In genomic region chrY:12941725-12942687, GRCh38 we compare ENCODE assay signal across 24 cellular contexts. TPM values are rescaled to one million over a fixed set of nuclear protein-coding genes. Genes with fewer than 3 reads are reported as not detected.
DNase-seq lines count a peak whose midpoint lies in the region; ATAC-seq, FAIRE-seq and TF ChIP-seq lines count a peak whose summit lies in the region.
"Had no signal": no experiment of that assay in that cellular context is flagged by ENCODE, and none has a peak within 500 bp of the region (broad histone marks: within the 10 kb centered on the region; RNA-seq: fewer than 3 reads in every experiment).

No MANE protein-coding gene starts in this region.

- H3K9me3 ChIP-seq in transverse colon: no peaks in the 10 kb centered on the region
- H3K9me3 ChIP-seq: A549, HAP-1 had no signal

- no peaks in the 10 kb centered on the region for H3K4me1 ChIP-seq in transverse colon
- H3K4me1 ChIP-seq: A549, HAP-1 had no signal

- in situ Hi-C loops in transverse colon (cut with MboI; ENCODE audit: low pct_ligation_motif_present in 1 of 4, low pct_unique_long_range_greater_than_20kb in 1 of 4, low sequenced_read_pairs in 3 of 4): loop anchor here in 1 of 4 donors (25.0 kb wide), 1 partner anchor 395 kb away; no protein-coding TSS in a partner anchor

- no peak for TF ChIP-seq EP300 in transverse colon (IDR thresholded peaks at IDR 0.05; ENCODE audit: low read depth)

- no peaks in the 10 kb centered on the region for H3K27me3 ChIP-seq in transverse colon

- peak; percentile 74 for FAIRE-seq in GM18507 (lab: Jason Lieb, UNC)
- FAIRE-seq: HTR-8/SVneo had no signal

- peak; percentile 65 for ATAC-seq in GM21381 (IDR thresholded peaks at IDR 0.05; ENCODE audit: unreplicated experiment)
- ATAC-seq in HG02973 (IDR thresholded peaks at IDR 0.05; ENCODE audit: unreplicated experiment): peak; percentile 56
- ATAC-seq: A549 had no signal

- H3K4me3 ChIP-seq in transverse colon: no peak overlapping the region
- H3K4me3 ChIP-seq: A549, GM23248, HAP-1, SK-N-MC had no signal

- no peak overlapping the region for H3K27ac ChIP-seq in transverse colon
- H3K27ac ChIP-seq: A549, GM23248, SK-N-MC had no signal

- DNase-seq in GM18507 (ENCODE audit: extremely low spot score, insufficient read length, low read depth) (no peak), inferior parietal cortex (ENCODE audit: extremely low spot score) (peak; percentile 2), occipital lobe (lab: John Stamatoyannopoulos, UW) (no peak), islet precursor cell (no peak), NCI-H1436 treated with DMSO at 0.1 percent for 48 hours (lab: John Stamatoyannopoulos, UW) (no peak), transverse colon (no peak)
- DNase-seq: CD4-positive, alpha-beta T cell; DMS153; GF-D8; GM23248; IMR-90; NCI-H1048; NCI-H2081; NCI-H510A treated with DMSO at 0.1 percent for 48 hours; NCI-H82; SHP77 had no signal

- no peaks in the 10 kb centered on the region for H3K36me3 ChIP-seq in transverse colon
- H3K36me3 ChIP-seq: HAP-1 had no signal

- TF ChIP-seq CTCF in transverse colon (IDR thresholded peaks at IDR 0.05): no peak

- TF ChIP-seq POLR2A in transverse colon (IDR thresholded peaks at IDR 0.05): no peak

- WGBS in transverse colon (ENCODE audit: low coverage in 1 of 2), 2 donors: no CpG with 5 or more reads among the region's 5 CpGs

- intact Hi-C loops in transverse colon (cut with DNase I; ENCODE audit: low total_unique reads): no loop called here

RNA-seq across cellular contexts. Expression of gene DDX3Y, which starts 37.3 kb away (rescaled TPM):
- total RNA-seq in occipital lobe (not detected), transverse colon (100 to 1,000 TPM in 1 of 4 donors, 10 to 100 TPM in 1, not detected in 2; 46.8 to 114 TPM)
- total RNA-seq: IMR-90, MCF 10A, RPMI7951 had no signal
